In genomic region chr7:137038706-137039105, GRCh38 we compare ENCODE assay signal across 18 cellular contexts.
"Had no signal": no experiment of that assay in that cellular context is flagged by ENCODE, and none has a peak within 500 bp of the region (broad histone marks: within the 10 kb centered on the region; RNA-seq: fewer than 3 reads in every experiment).

No MANE protein-coding gene starts in this region.

- DNase-seq: nephron progenitor cell; nucleus accumbens; pancreas; right cardiac atrium; right lobe of liver; sigmoid colon; small intestine; stimulated activated CD4-positive, alpha-beta T cell treated with anti-CD3 and anti-CD28 coated beads, Interleukin-15, amount 100 ng/mL, for 24 hours; stimulated activated CD4-positive, alpha-beta T cell treated with anti-CD3 and anti-CD28 coated beads, Interleukin-2, amount 100 ng/mL, for 24 hours; stimulated activated CD4-positive, alpha-beta T cell treated with anti-CD3 and anti-CD28 coated beads, Interleukin-2, amount 100 ng/mL, for 48 hours; stimulated activated CD4-positive, alpha-beta T cell treated with anti-CD3 and anti-CD28 coated beads, Interleukin-4, amount 100 ng/mL, for 24 hours; stimulated activated naive B cell treated with anti-CD40 and anti-IgM and Interleukin-4, amounts not matched to agents 10 μg/mL and 1 μg/mL and 100 μg/mL, for 72 hours; stimulated activated naive CD4-positive, alpha-beta T cell treated with Interleukin-2 at 50 U/mL for 16 hours; stomach; thyroid gland; trophoblast cell; upper lobe of left lung had no signal

- FAIRE-seq: pancreas, small intestine, urothelium cell line had no signal
